ENCODE assay signal across 1 cellular context in genomic region chr9:72477862-72478564, GRCh38.
A peak's percentile ranks its signal among the peaks of the same experiment; 100 is the strongest.
TF ChIP-seq lines count a peak whose summit lies in the region.

No MANE protein-coding gene starts in this region.

TF ChIP-seq in A549, 52 proteins besides CTCF, POLR2A, EP300 and RAD21 (continued from another document):
- TF ChIP-seq E2F6 (IDR thresholded peaks at IDR 0.05; ENCODE audit: borderline replicate concordance, low read depth) (no peak), KDM5A (IDR thresholded peaks at IDR 0.05) (no peak), ATOH8 (CRISPR knock-in tag; IDR thresholded peaks at IDR 0.05; ENCODE audit: low read depth) (0 out of 2 replicates have a peak, but pooled peaks have one; percentile 48), TFCP2L1 (CRISPR knock-in tag; IDR thresholded peaks at IDR 0.05) (no peak), FOXS1 (CRISPR knock-in tag; IDR thresholded peaks at IDR 0.05) (peak; percentile 9; the same call in 1 of the 2 replicates), NR3C1 (IDR thresholded peaks at IDR 0.05) (no peak), RFX5 (IDR thresholded peaks at IDR 0.05) (no peak), JUN (IDR thresholded peaks at IDR 0.05) (peak; percentile 60 to 77; a peak in 3 of 5 replicates), BHLHE40 (IDR thresholded peaks at IDR 0.05; ENCODE audit: low read depth, low read length) (no peak), ESRRA (IDR thresholded peaks at IDR 0.05; ENCODE audit: borderline replicate concordance, low read length) (peak; percentile 88; the same call in 1 of the 2 replicates), FOSB (CRISPR knock-in tag; IDR thresholded peaks at IDR 0.05) (no peak), ZNF302 (CRISPR knock-in tag; IDR thresholded peaks at IDR 0.05) (peak; percentile 69; the same call in 1 of the 2 replicates), SMC3 (IDR thresholded peaks at IDR 0.05) (peak; percentile 32; the same call in 2 of the 3 replicates), MAFK (IDR thresholded peaks at IDR 0.05; ENCODE audit: partially characterized antibody) (peak; percentile 71), FOSL2 (IDR thresholded peaks at IDR 0.05) (peak; percentile 58; the same call in 1 of the 2 replicates), FOSL2 (CRISPR knock-in tag; IDR thresholded peaks at IDR 0.05) (peak; percentile 86), HES2 (IDR thresholded peaks at IDR 0.05) (no peak), MAX (IDR thresholded peaks at IDR 0.05) (no peak)
